ENCODE assay signal across 1 cellular context in the genomic region with DNA sequence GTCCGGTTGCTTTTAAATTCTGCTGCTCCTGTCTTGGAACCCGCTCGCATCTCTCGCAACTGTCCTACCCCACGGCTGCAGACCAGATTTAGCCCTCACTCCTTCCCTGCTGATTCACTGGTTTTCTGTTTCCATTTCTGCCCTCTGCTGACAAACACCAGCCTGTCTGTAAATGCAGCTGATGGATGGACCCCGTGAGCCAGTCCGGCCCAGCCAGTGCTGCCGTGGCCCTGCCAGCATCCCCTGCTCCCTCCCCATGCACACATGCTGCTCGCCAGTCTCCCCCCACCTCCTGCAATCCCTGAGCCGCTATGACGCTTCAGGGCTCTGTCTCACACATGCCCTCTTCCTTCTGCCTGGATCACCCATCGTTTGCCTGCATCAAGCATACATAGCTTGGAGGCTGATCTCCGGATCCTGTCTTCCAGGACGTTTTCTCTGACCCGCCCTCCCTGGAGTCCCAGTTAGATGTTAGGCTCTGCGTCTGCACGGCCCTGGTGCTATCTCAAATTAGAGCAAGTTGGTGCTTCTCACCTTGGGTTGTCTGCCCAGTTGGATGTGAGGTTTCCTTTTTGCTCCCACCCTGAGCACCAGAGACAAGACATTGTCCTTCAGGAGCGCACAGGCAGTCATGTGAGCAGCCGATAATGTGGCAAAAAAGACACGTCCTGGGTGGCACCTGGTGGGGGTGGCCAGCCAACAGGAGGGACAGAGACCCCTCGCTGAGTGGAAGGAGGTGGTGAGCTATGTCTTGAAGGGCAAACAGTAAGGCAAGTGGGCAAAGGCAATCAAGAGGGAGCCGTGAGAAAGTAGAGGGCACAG.
TF ChIP-seq lines count a peak whose summit lies in the region.

No MANE protein-coding gene starts in this region.

TF ChIP-seq in HepG2, 621 proteins besides CTCF, POLR2A, EP300 and RAD21 (continued from another document):
- TF ChIP-seq ZSCAN21 (CRISPR knock-in tag; IDR thresholded peaks at IDR 0.05; ENCODE audit: borderline replicate concordance), result no peak
- TF ChIP-seq, protein P1, sequence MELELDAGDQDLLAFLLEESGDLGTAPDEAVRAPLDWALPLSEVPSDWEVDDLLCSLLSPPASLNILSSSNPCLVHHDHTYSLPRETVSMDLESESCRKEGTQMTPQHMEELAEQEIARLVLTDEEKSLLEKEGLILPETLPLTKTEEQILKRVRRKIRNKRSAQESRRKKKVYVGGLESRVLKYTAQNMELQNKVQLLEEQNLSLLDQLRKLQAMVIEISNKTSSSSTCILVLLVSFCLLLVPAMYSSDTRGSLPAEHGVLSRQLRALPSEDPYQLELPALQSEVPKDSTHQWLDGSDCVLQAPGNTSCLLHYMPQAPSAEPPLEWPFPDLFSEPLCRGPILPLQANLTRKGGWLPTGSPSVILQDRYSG (CRISPR knock-in tag; IDR thresholded peaks at IDR 0.05), result no peak
- TF ChIP-seq ZFP36 (IDR thresholded peaks at IDR 0.05; ENCODE audit: borderline replicate concordance, low read depth, low read length, partially characterized antibody), result no peak
- TF ChIP-seq, protein P2, sequence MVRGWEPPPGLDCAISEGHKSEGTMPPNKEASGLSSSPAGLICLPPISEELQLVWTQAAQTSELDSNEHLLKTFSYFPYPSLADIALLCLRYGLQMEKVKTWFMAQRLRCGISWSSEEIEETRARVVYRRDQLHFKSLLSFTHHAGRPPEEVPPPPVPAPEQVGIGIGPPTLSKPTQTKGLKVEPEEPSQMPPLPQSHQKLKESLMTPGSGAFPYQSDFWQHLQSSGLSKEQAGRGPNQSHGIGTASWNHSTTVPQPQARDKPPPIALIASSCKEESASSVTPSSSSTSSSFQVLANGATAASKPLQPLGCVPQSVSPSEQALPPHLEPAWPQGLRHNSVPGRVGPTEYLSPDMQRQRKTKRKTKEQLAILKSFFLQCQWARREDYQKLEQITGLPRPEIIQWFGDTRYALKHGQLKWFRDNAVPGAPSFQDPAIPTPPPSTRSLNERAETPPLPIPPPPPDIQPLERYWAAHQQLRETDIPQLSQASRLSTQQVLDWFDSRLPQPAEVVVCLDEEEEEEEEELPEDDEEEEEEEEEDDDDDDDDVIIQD (CRISPR knock-in tag; IDR thresholded peaks at IDR 0.05; ENCODE audit: low read depth), result no peak
- no peak for TF ChIP-seq GATA4 (IDR thresholded peaks at IDR 0.05; ENCODE audit: borderline replicate concordance, low read depth)
- no peak for TF ChIP-seq ZNF772 (CRISPR knock-in tag; IDR thresholded peaks at IDR 0.05)
TF ChIP-seq in HepG2: peak in this region for 2.
